13 cellular contexts compared by ENCODE assay signal in the genomic region with DNA sequence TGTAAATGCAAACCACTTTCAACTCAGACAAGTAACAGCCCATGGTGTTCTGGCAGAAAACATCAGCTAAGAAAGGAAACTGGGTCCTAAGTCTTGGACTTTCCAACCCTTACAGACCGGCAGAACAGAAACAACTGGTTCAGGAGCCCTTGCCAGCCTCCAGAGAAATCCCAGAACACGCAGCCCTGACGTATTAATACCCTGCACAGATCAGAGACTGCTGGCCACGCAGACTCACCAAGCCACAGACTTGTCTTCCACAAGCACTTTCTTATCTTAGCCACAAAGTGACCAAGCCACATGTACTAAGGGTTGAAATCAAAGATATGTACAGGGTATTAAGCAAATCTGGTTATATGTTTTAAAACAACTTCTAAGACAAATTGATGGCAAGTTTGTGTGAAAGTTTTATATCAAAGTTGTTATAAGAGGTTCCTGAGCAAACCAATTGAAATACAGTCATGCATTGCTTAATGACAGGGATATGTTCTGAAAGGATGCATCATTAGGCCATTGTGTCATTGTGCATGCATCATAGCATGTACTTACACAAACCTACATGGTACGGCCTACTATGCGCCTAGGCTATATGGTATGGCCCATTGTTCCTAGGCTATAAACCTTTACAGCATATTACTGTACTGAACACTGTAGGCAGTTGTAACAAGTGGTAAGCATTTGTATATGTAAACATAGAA. TPM values are rescaled to one million over a fixed set of nuclear protein-coding genes. Genes with fewer than 3 reads are reported as not detected.
DNase-seq lines count a peak whose midpoint lies in the region; ATAC-seq, FAIRE-seq and TF ChIP-seq lines count a peak whose summit lies in the region.
"Had no signal": no experiment of that assay in that cellular context is flagged by ENCODE, and none has a peak within 500 bp of the region (broad histone marks: within the 10 kb centered on the region; RNA-seq: fewer than 3 reads in every experiment).

No MANE protein-coding gene starts in this region.

- CTCF ChIA-PET in IMR-90 (lab: Yijun Ruan, JAX) = no interaction called here
- CTCF ChIA-PET in CD4-positive, alpha-beta T cell (lab: Charles Lee) = no interaction called here

- H3K4me3 Mint-ChIP-seq in nephron = no peak overlapping the region
- no peak overlapping the region for H3K4me3 Mint-ChIP-seq in CD4-positive, alpha-beta T cell
- H3K4me3 Mint-ChIP-seq: B cell had no signal

- no peak overlapping the region; the same call in 1 of the 2 replicates for H2AK5ac ChIP-seq in IMR-90 (ENCODE audit: low read depth, low read length)

- H3K27me3 ChIP-seq in IMR-90 (ENCODE audit: control insufficient read depth, insufficient read depth, low read length) (no peaks in the 10 kb centered on the region), bronchial epithelial cell (ENCODE audit: control insufficient read depth, insufficient read depth, low read length) (no peaks in the 10 kb centered on the region)
- no peaks in the 10 kb centered on the region for H3K27me3 ChIP-seq in CD4-positive, alpha-beta T cell (ENCODE audit: control insufficient read depth, insufficient read depth, low read length)

- H4K5ac ChIP-seq in IMR-90 (ENCODE audit: low read depth, low read length) = no peak overlapping the region; the same call in 1 of the 2 replicates

- H3K56ac ChIP-seq in IMR-90 (ENCODE audit: extremely low read depth, insufficient read depth, low read length) = no peak overlapping the region

- peaks cover 12% of the 10 kb centered on the region for H3K36me3 Mint-ChIP-seq in nephron (ENCODE audit: low read depth)
- peaks cover 24% of the 10 kb centered on the region for H3K36me3 Mint-ChIP-seq in CD4-positive, alpha-beta T cell (ENCODE audit: low read depth)

- peak overlapping the region in 2 of 3 experiments; percentile 38 to 64 for H3K27ac Mint-ChIP-seq in nephron
- H3K27ac Mint-ChIP-seq in CD4-positive, alpha-beta T cell = no peak overlapping the region
- H3K27ac Mint-ChIP-seq: B cell had no signal

- peak overlapping the region; percentile 8; the same call in 1 of the 2 replicates for H3K4ac ChIP-seq in IMR-90 (ENCODE audit: low read depth, low read length)

- no peaks in the 10 kb centered on the region for H3K9me3 ChIP-seq in IMR-90 (ENCODE audit: control insufficient read depth, insufficient read depth, low read length)
- no peaks in the 10 kb centered on the region for H3K9me3 ChIP-seq in CD4-positive, alpha-beta T cell (ENCODE audit: control insufficient read depth, low read length)

- BruUV-seq in IMR-90 (replicated peaks; lab: Mats Ljungman, UMichigan) = no TSS peak

- in situ Hi-C loops in IMR-90 (cut with MboI; ENCODE audit: low sequenced_read_pairs) = loop anchor here (25.0 kb wide), 2 partner anchors 424 to 599 kb away; no protein-coding TSS in a partner anchor

- H2AK9ac ChIP-seq in IMR-90 (replicated peaks; ENCODE audit: low read depth, low read length, poor library complexity) = no peak overlapping the region

- intact Hi-C loops in IMR-90 (cut with micrococcal nuclease) = loop anchor here (10.0 kb wide), 1 partner anchor 606 kb away; no protein-coding TSS in a partner anchor
- intact Hi-C loops in CD4-positive, alpha-beta T cell (cut with DNase I, micrococcal nuclease) = loop anchor here in 1 of 2 experiments (5.0 kb wide), 1 partner anchor 1389 kb away; no protein-coding TSS in a partner anchor

- H4K20me1 ChIP-seq in IMR-90 (ENCODE audit: insufficient read depth, low read length) = no peaks in the 10 kb centered on the region

- peaks cover 6% of the 10 kb centered on the region for H3K27me3 Mint-ChIP-seq in nephron (ENCODE audit: low read depth)
- H3K27me3 Mint-ChIP-seq in CD4-positive, alpha-beta T cell = no peaks in the 10 kb centered on the region
- H3K27me3 Mint-ChIP-seq: B cell had no signal

- DNase-seq in AG10803 (ENCODE audit: low read depth) (peak; percentile 48), IMR-90 (peak; percentile 57), bronchial epithelial cell (ENCODE audit: low read depth) (peak; percentile 46), NCI-H1930 (lab: John Stamatoyannopoulos, UW) (no peak), DMS53 treated with DMSO at 0.1 percent for 48 hours (lab: John Stamatoyannopoulos, UW; ENCODE audit: unreplicated experiment) (no peak)
- no peak for DNase-seq in CD4-positive, alpha-beta T cell
- DNase-seq: foreskin melanocyte, KBM-7, NCI-H187 treated with DMSO at 0.1 percent for 48 hours had no signal

- H3K14ac ChIP-seq in IMR-90 (replicated peaks; ENCODE audit: low read depth, low read length) = peak overlapping the region; percentile 8; the same call in 1 of the 2 replicates

- H3K9me1 ChIP-seq in IMR-90 (ENCODE audit: insufficient read depth, low read length) = peaks cover 15% of the 10 kb centered on the region

- no peaks in the 10 kb centered on the region for H3K9me3 Mint-ChIP-seq in nephron
- no peaks in the 10 kb centered on the region for H3K9me3 Mint-ChIP-seq in CD4-positive, alpha-beta T cell

- TF ChIP-seq POLR2A in IMR-90 (IDR thresholded peaks at IDR 0.05; ENCODE audit: low read depth, low read length) = no peak

- H2AFZ ChIP-seq in IMR-90 (replicated peaks; ENCODE audit: low read length, poor library complexity) = no peak overlapping the region

- peak overlapping the region; percentile 78 for H2BK120ac ChIP-seq in IMR-90 (ENCODE audit: low read depth, low read length)

- TF ChIP-seq RAD21 in IMR-90 (IDR thresholded peaks at IDR 0.05; ENCODE audit: low read length) = no peak

- POLR2A ChIA-PET in IMR-90 (lab: Charles Lee; ENCODE audit: unreplicated experiment) = no interaction called here
- POLR2A ChIA-PET in CD4-positive, alpha-beta T cell (lab: Charles Lee) = no interaction called here

- no peak overlapping the region for H3K23ac ChIP-seq in IMR-90 (ENCODE audit: low read depth, low read length)

- H2BK15ac ChIP-seq in IMR-90 (ENCODE audit: low read depth, low read length) = peak overlapping the region; percentile 2; the same call in 2 of the 3 replicates

- no peak overlapping the region for H3K27ac ChIP-seq in IMR-90 (ENCODE audit: insufficient read depth, low read length)
- no peak overlapping the region for H3K27ac ChIP-seq in CD4-positive, alpha-beta T cell (ENCODE audit: low read depth, low read length)
- H3K27ac ChIP-seq: SK-N-MC had no signal

- no peak overlapping the region for H3K9ac ChIP-seq in IMR-90 (ENCODE audit: low read depth, low read length)

- H3K4me2 ChIP-seq in IMR-90 (ENCODE audit: low read depth, low read length) = no peak overlapping the region

- ATAC-seq in IMR-90 (ENCODE audit: low read depth) = no peak
- ATAC-seq in CD4-positive, alpha-beta T cell (ENCODE audit: poor library complexity) = no peak
- no peak for ATAC-seq in GM21529 (IDR thresholded peaks at IDR 0.05; ENCODE audit: unreplicated experiment)

- H3K18ac ChIP-seq in IMR-90 (ENCODE audit: low read depth, low read length) = peak overlapping the region; percentile 38; the same call in 1 of the 2 replicates

- no CpG with 5 or more reads among the region's 6 CpGs for WGBS in IMR-90 (ENCODE audit: extremely low coverage in 2 of 2, insufficient read length in 1 of 2), 2 experiments

- H3K4me1 ChIP-seq in IMR-90 (ENCODE audit: control insufficient read depth, insufficient read depth, low read length) = peaks cover 25% of the 10 kb centered on the region

- peak overlapping the region; percentile 55 for H4K91ac ChIP-seq in IMR-90 (ENCODE audit: insufficient read depth, low read depth, low read length)

- no peaks in the 10 kb centered on the region for H3K36me3 ChIP-seq in IMR-90 (ENCODE audit: control insufficient read depth, insufficient read depth, low read length)
- H3K36me3 ChIP-seq in bronchial epithelial cell (ENCODE audit: control insufficient read depth, insufficient read depth, low read length) = no peaks in the 10 kb centered on the region

- H3K4me1 Mint-ChIP-seq in nephron = peaks cover 51% of the 10 kb centered on the region
- peaks cover 29% of the 10 kb centered on the region for H3K4me1 Mint-ChIP-seq in CD4-positive, alpha-beta T cell (ENCODE audit: low read depth)

- dilution Hi-C loops in IMR-90 (cut with HindIII; ENCODE audit: low sequenced_read_pairs, unreplicated experiment) = no loop called here

- H3K79me1 ChIP-seq in IMR-90 (ENCODE audit: low read depth in 1 of 2, low read length in 2 of 2) = peaks cover 8 to 26% of the 10 kb centered on the region in 2 experiments; a peak in 3 of 4 replicates

- FAIRE-seq in bronchial epithelial cell (lab: Jason Lieb, UNC) = no peak

- H2BK20ac ChIP-seq in IMR-90 (ENCODE audit: low read depth, low read length) = peak overlapping the region; percentile 77

- no peak for TF ChIP-seq CTCF in AG10803 (conservative IDR thresholded peaks at IDR 0.05; ENCODE audit: low read length)
- TF ChIP-seq CTCF in IMR-90 (conservative IDR thresholded peaks at IDR 0.05; ENCODE audit: low read depth, low read length) = no peak
- no peak for TF ChIP-seq CTCF in bronchial epithelial cell (IDR thresholded peaks at IDR 0.05; ENCODE audit: insufficient read depth, low read length, severe bottlenecking)
- TF ChIP-seq CTCF in nephron (IDR thresholded peaks at IDR 0.05; ENCODE audit: unreplicated experiment in 3 of 3) = no peak
- TF ChIP-seq CTCF in CD4-positive, alpha-beta T cell (IDR thresholded peaks at IDR 0.05) = no peak

- H3K4me3 ChIP-seq in AG10803 (ENCODE audit: low read length) = no peak overlapping the region
- H3K4me3 ChIP-seq in IMR-90 (ENCODE audit: insufficient read depth, low read depth, low read length) = no peak overlapping the region
- no peak overlapping the region for H3K4me3 ChIP-seq in bronchial epithelial cell (ENCODE audit: low read depth, low read length)
- H3K4me3 ChIP-seq: SK-N-MC had no signal

- H2BK5ac ChIP-seq in IMR-90 (ENCODE audit: low read depth, low read length, poor library complexity, severe bottlenecking) = peak overlapping the region; percentile 61

- peak overlapping the region in 1 of 2 experiments; percentile 53; a peak in 2 of 4 replicates for H4K8ac ChIP-seq in IMR-90 (ENCODE audit: low read depth in 2 of 2, low read length in 2 of 2)

TF ChIP-seq in IMR-90, 13 proteins besides CTCF, POLR2A, EP300 and RAD21 (continues in another document):
- TF ChIP-seq CEBPB (IDR thresholded peaks at IDR 0.05; ENCODE audit: low read depth, low read length) (peak; percentile 85), RFX5 (IDR thresholded peaks at IDR 0.05; ENCODE audit: low read depth, low read length) (no peak)

RNA-seq across cellular contexts. Expression of a gene that starts 36.8 kb away (rescaled TPM):
- total RNA-seq in IMR-90 (2012; rRNA removed) (14.2 and 21.1 TPM in 2 replicates), bronchial epithelial cell (9.3 and 9.7 TPM in 2 replicates)
- polyA plus RNA-seq in IMR-90 (2012; rRNA removed) = 12.0 and 14.8 TPM in 2 replicates
- 9.0 and 13.6 TPM in 2 replicates for polyA plus RNA-seq in IMR-90 (2012; cell fraction: cytosol; rRNA removed)
- 7.5 and 11.5 TPM in 2 replicates for polyA plus RNA-seq in IMR-90 (2012; cell fraction: nucleus; rRNA removed; ENCODE audit: low replicate concordance)
- total RNA-seq in CD4-positive, alpha-beta T cell = 10 to 100 TPM; 11.2 to 12.5 TPM

RNA-seq across cellular contexts. Expression of a gene that starts 37.0 kb away (rescaled TPM):
- total RNA-seq in IMR-90 (2012; rRNA removed) = 28.1 and 31.4 TPM in 2 replicates
- polyA plus RNA-seq in IMR-90 (2012; rRNA removed) = 9.9 and 11.1 TPM in 2 replicates
- polyA plus RNA-seq in IMR-90 (2012; cell fraction: cytosol; rRNA removed) = 5.4 and 7.0 TPM in 2 replicates
- 7.2 and 16.3 TPM in 2 replicates for polyA plus RNA-seq in IMR-90 (2012; cell fraction: nucleus; rRNA removed; ENCODE audit: low replicate concordance)
- total RNA-seq in bronchial epithelial cell = 15.7 and 25.0 TPM in 2 replicates
- 10 to 100 TPM; 26.6 to 33.2 TPM for total RNA-seq in CD4-positive, alpha-beta T cell

Comparison
In these comparisons a context has a peak if more than half of its experiments do, and no peak if none do; other contexts are left out.
1. DNase-seq: peak in AG10803 (single experiment), IMR-90 (single experiment) and bronchial epithelial cell (single experiment); none in NCI-H1930 (0 of 2), CD4-positive, alpha-beta T cell (0 of 10) and DMS53 treated with DMSO at 0.1 percent for 48 hours (single experiment).